Comparison of ENCODE assay signal across 19 cellular contexts in the genomic region with DNA sequence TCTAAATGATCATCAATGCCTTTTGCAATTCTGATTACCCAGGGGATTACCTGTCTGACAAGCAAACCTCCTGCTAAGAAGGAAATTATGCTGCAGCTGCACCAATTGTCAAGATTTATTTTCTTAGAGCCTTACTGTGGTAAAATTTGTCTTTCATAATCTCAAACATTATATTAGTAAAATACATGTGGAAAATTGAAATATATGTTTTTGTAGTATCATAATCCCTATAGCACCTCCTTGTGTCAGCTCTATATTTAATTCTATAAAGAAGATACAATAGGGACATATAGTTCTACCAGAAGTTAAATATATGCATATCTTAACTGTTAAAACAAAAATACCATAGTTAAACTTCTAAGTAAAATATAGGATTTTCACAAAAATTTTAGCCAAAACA.
DNase-seq lines count a peak whose midpoint lies in the region; ATAC-seq, FAIRE-seq and TF ChIP-seq lines count a peak whose summit lies in the region.
"Had no signal": no experiment of that assay in that cellular context is flagged by ENCODE, and none has a peak within 500 bp of the region (broad histone marks: within the 10 kb centered on the region; RNA-seq: fewer than 3 reads in every experiment).

No MANE protein-coding gene starts in this region.

- H3K9me2 ChIP-seq in GM23338 (ENCODE audit: insufficient read depth) = 0 out of 2 replicates have a peak, but pooled peaks cover 4% of the 10 kb centered on the region

- no peak overlapping the region for H3K4me3 ChIP-seq in GM23338
- no peak overlapping the region for H3K4me3 ChIP-seq in HUES64 (ENCODE audit: low read length)
- H3K4me3 ChIP-seq in lower leg skin (ENCODE audit: low read depth, poor library complexity, severe bottlenecking) = no peak overlapping the region
- H3K4me3 ChIP-seq: SK-N-MC had no signal

- intact Hi-C loops in lower leg skin (cut with DNase I; ENCODE audit: low total_unique reads) = no loop called here

- H3K27ac ChIP-seq in GM23338 (ENCODE audit: low read depth) = peak overlapping the region; percentile 95
- H3K27ac ChIP-seq in HUES64 (ENCODE audit: low read depth, low read length) = peak overlapping the region; percentile 98
- H3K27ac ChIP-seq: SK-N-MC had no signal

- H3K36me3 Mint-ChIP-seq in GM23338 (ENCODE audit: low read depth) = peaks cover 43% of the 10 kb centered on the region
- no peaks in the 10 kb centered on the region for H3K36me3 Mint-ChIP-seq in chondrocyte (ENCODE audit: low read depth)
- no peaks in the 10 kb centered on the region for H3K36me3 Mint-ChIP-seq in osteocyte (ENCODE audit: unreplicated experiment)

- H3K9me3 ChIP-seq in HUES64 (ENCODE audit: insufficient read depth, low read depth, low read length) = peaks cover 22% of the 10 kb centered on the region

- H3K36me3 ChIP-seq in GM23338 (ENCODE audit: insufficient read depth) (peaks cover 12% of the 10 kb centered on the region), HUES64 (ENCODE audit: insufficient read depth, low read length) (peaks cover 15% of the 10 kb centered on the region)

- peak overlapping the region; percentile 35; the same call in 1 of the 2 replicates for H3K9ac ChIP-seq in HUES64 (ENCODE audit: low read depth, low read length)

- peaks cover 5% of the 10 kb centered on the region for H3K27me3 Mint-ChIP-seq in GM23338 (ENCODE audit: insufficient read depth, low read depth, poor library complexity)
- H3K27me3 Mint-ChIP-seq in chondrocyte (ENCODE audit: low read depth) = no peaks in the 10 kb centered on the region
- no peaks in the 10 kb centered on the region for H3K27me3 Mint-ChIP-seq in osteocyte (ENCODE audit: unreplicated experiment)
- H3K27me3 Mint-ChIP-seq: CD4-positive, alpha-beta T cell had no signal

- no peak overlapping the region for H2AFZ ChIP-seq in GM23338

- H3K4me3 Mint-ChIP-seq in GM23338 (no peak overlapping the region), chondrocyte (ENCODE audit: unreplicated experiment) (no peak overlapping the region), osteocyte (ENCODE audit: unreplicated experiment) (no peak overlapping the region)
- H3K4me3 Mint-ChIP-seq: CD4-positive, alpha-beta T cell had no signal

- DNase-seq in GM23338 (ENCODE audit: low spot score) = no peak
- DNase-seq in chondrocyte (ENCODE audit: low spot score) = no peak
- DNase-seq in osteocyte (ENCODE audit: extremely low spot score, unreplicated experiment) = no peak
- DNase-seq in lower leg skin (ENCODE audit: low spot score in 2 of 2) = no peak
- DNase-seq in GM12891 (ENCODE audit: insufficient read length, low spot score) = no peak
- no peak for DNase-seq in NCI-H510A treated with DMSO at 0.1 percent for 48 hours (lab: John Stamatoyannopoulos, UW)
- DNase-seq: ACHN; CD4-positive, alpha-beta T cell; MM.1S; NCI-H1092 treated with DMSO at 0.1 percent for 48 hours; NCI-H1694 treated with DMSO at 0.1 percent for 48 hours; NCI-H226; NCI-H526 treated with DMSO at 0.1 percent for 48 hours; NK-92 treated with Interleukin-12 subunit alpha and Interleukin-12 subunit beta, amount 100 ng/mL, for 24 hours had no signal

- H4K20me1 ChIP-seq in GM23338 (replicated peaks; ENCODE audit: insufficient read depth) = no peaks in the 10 kb centered on the region

- no peak; a peak in 1 of 4 replicates for TF ChIP-seq CTCF in GM23338 (conservative IDR thresholded peaks at IDR 0.05; ENCODE audit: low read depth in 2 of 2)
- peak; percentile 72 for TF ChIP-seq CTCF in chondrocyte (IDR thresholded peaks at IDR 0.05)
- TF ChIP-seq CTCF in osteocyte (IDR thresholded peaks at IDR 0.05) = peak; percentile 23
- TF ChIP-seq CTCF in lower leg skin (IDR thresholded peaks at IDR 0.05) = no peak

- no peak for ATAC-seq in GM23338
- ATAC-seq: Panc1, Right ventricle myocardium inferior had no signal

- no peaks in the 10 kb centered on the region for H3K79me2 ChIP-seq in GM23338 (replicated peaks; ENCODE audit: insufficient read depth)

- FAIRE-seq in GM12891 (lab: Jason Lieb, UNC) = no peak
- FAIRE-seq: GM19239 had no signal

- peak overlapping the region; percentile 45; the same call in 1 of the 2 replicates for H3K4me2 ChIP-seq in GM23338

- 0 out of 2 replicates have a peak overlapping the region, but pooled peaks have one; percentile 27 for H3K27ac Mint-ChIP-seq in GM23338
- no peak overlapping the region for H3K27ac Mint-ChIP-seq in chondrocyte (ENCODE audit: unreplicated experiment)
- H3K27ac Mint-ChIP-seq in osteocyte (ENCODE audit: unreplicated experiment) = no peak overlapping the region
- H3K27ac Mint-ChIP-seq: CD4-positive, alpha-beta T cell had no signal

- H3K27me3 ChIP-seq in GM23338 (ENCODE audit: insufficient read depth) = no peaks in the 10 kb centered on the region
- H3K27me3 ChIP-seq in HUES64 (ENCODE audit: insufficient read depth, low read length) = no peaks in the 10 kb centered on the region

- TF ChIP-seq POLR2A in lower leg skin (IDR thresholded peaks at IDR 0.05) (no peak), GM12891 (IDR thresholded peaks at IDR 0.05; ENCODE audit: low read depth, low read length) (no peak)

- H3F3A ChIP-seq in GM23338 (replicated peaks; ENCODE audit: low read depth) = peaks cover 10% of the 10 kb centered on the region; the same call in 1 of the 2 replicates

- H3K4me1 Mint-ChIP-seq in GM23338 = peaks cover 34% of the 10 kb centered on the region
- H3K4me1 Mint-ChIP-seq in chondrocyte (ENCODE audit: low read depth) = no peaks in the 10 kb centered on the region
- H3K4me1 Mint-ChIP-seq in osteocyte (ENCODE audit: unreplicated experiment) = no peaks in the 10 kb centered on the region

- H3K4me1 ChIP-seq in GM23338 (ENCODE audit: insufficient read depth) (peaks cover 37% of the 10 kb centered on the region), HUES64 (ENCODE audit: insufficient read depth, low read length) (peaks cover 58% of the 10 kb centered on the region)

- peaks cover 27% of the 10 kb centered on the region for H3K9me3 Mint-ChIP-seq in GM23338
- peaks cover 10% of the 10 kb centered on the region for H3K9me3 Mint-ChIP-seq in chondrocyte (ENCODE audit: low read depth)
- peaks cover 4% of the 10 kb centered on the region for H3K9me3 Mint-ChIP-seq in osteocyte (ENCODE audit: unreplicated experiment)

TF ChIP-seq in GM23338, 12 proteins besides CTCF, POLR2A, EP300 and RAD21 (continues in another document):
- TF ChIP-seq EZH2 (IDR thresholded peaks at IDR 0.05; ENCODE audit: low read depth, unreplicated experiment) (no peak), NANOG (IDR thresholded peaks at IDR 0.05; ENCODE audit: borderline replicate concordance) (peak; percentile 30; the same call in 1 of the 2 replicates), JUNB (IDR thresholded peaks at IDR 0.05; ENCODE audit: unreplicated experiment) (no peak), POLR2AphosphoS5 (IDR thresholded peaks at IDR 0.05; ENCODE audit: low read depth) (no peak)

TF ChIP-seq in GM12891, 5 proteins besides CTCF, POLR2A, EP300 and RAD21:
- no peak for TF ChIP-seq SPI1 (IDR thresholded peaks at IDR 0.05; ENCODE audit: low read depth, low read length)

Comparison
In these comparisons a context has a peak if more than half of its experiments do, and no peak if none do; other contexts are left out.
1. CTCF ChIP-seq: peak in chondrocyte (single experiment) and osteocyte (single experiment); none in GM23338 (0 of 2) and lower leg skin (0 of 3).